Comparison of ENCODE assay signal across 8 cellular contexts in the genomic region with DNA sequence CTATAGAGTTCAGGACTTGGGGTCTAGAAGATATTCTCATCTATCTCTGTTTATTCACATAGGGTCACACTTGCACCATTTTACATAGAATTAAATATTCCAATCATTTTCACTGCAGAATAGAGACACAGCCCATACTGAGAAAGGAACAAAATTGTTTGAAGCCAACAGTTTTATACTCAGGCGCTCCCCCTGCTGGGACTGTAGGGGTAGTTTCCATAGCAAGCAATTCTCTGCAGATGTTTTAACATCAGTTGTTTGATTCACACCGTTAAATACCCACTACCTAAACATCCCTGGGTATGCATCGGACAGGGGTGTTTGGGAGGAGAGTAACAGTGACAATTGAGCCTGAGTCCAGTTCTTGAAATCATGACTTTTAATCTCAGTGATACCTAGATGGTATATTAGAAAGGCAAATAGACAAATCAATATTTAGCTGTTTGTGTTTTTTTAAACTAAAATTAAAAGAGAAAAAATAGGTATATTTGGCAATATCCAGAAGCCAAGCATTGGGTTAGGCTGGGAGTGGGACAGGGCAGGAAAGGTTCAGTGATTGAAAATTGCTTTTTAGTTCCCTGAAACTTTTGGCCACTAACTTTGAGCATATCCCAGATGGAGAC. TPM values are rescaled to one million over a fixed set of nuclear protein-coding genes. Genes with fewer than 3 reads are reported as not detected.
A peak's percentile ranks its signal among the peaks of the same experiment; 100 is the strongest.
DNase-seq lines count a peak whose midpoint lies in the region; ATAC-seq, FAIRE-seq and TF ChIP-seq lines count a peak whose summit lies in the region.

No MANE protein-coding gene starts in this region.

- no peaks in the 10 kb centered on the region for H3K9me3 ChIP-seq in spleen

- intact Hi-C loops in spleen (cut with DNase I; ENCODE audit: low total_unique reads), result loop anchor here (5.0 kb wide), 1 partner anchor 161 kb away; no protein-coding TSS in a partner anchor

- DNase-seq in GM10248 (ENCODE audit: extremely low spot score), result peak; percentile 40
- DNase-seq in NCI-H1105 (lab: John Stamatoyannopoulos, UW), result peak; percentile 10
- peak; percentile 31 for DNase-seq in activated CD8-positive, alpha-beta memory T cell treated with anti-CD3 and anti-CD28 coated beads, Interleukin-2, amount 50 U/mL, for 4 hours
- DNase-seq in foreskin fibroblast, result peak; percentile 12 to 65
- DNase-seq in spleen, result no peak
- DNase-seq in DMS79 treated with DMSO at 0.1 percent for 48 hours (lab: John Stamatoyannopoulos, UW), result no peak

- CTCF ChIA-PET in GM10248 (lab: Yijun Ruan, JAX), result interaction anchor here (0.6 to 4.2 kb wide), 12 partner anchors 8 to 160 kb away, joined by 3 to 25 read pairs (median 5); no protein-coding TSS in a partner anchor

- WGBS in spleen, 5 donors, result 8 to 25% (median 22%) methylated on average over 3 of the region's 3 CpGs

- no peak for TF ChIP-seq POLR2A in spleen (IDR thresholded peaks at IDR 0.05)

- H3K27me3 ChIP-seq in spleen (replicated peaks in 1 of 7), result peaks cover 0 to 7% (median 0%) of the 10 kb centered on the region in 7 donors

- TF ChIP-seq CTCF in GM10248 (IDR thresholded peaks at IDR 0.05; ENCODE audit: control extremely low read depth, extremely low read depth, low read depth, missing control alignments) (peak; percentile 36), foreskin fibroblast (IDR thresholded peaks at IDR 0.05; ENCODE audit: low read depth, low read length) (peak; percentile 55), spleen (IDR thresholded peaks at IDR 0.05 in 8 of 11, conservative IDR thresholded peaks at IDR 0.05 in 3 of 11) (peak in 8 of 11 experiments; percentile 22 to 63 (median 56))

- peak; percentile 40 for FAIRE-seq in A204.1 (lab: Jason Lieb, UNC)

- H3K27ac ChIP-seq in spleen, result no peak overlapping the region

- POLR2A ChIA-PET in GM10248 (lab: Yijun Ruan, JAX), result no interaction called here

- H3K4me3 ChIP-seq in foreskin fibroblast (ENCODE audit: low read depth in 1 of 2, low read length in 2 of 2), result no peak overlapping the region
- no peak overlapping the region for H3K4me3 ChIP-seq in spleen

- peaks cover 0 to 32% (median 0%) of the 10 kb centered on the region in 6 donors for H3K36me3 ChIP-seq in spleen

- ATAC-seq in GM21825 (IDR thresholded peaks at IDR 0.05; ENCODE audit: unreplicated experiment), result no peak

- no peaks in the 10 kb centered on the region for H3K4me1 ChIP-seq in spleen

RNA-seq across cellular contexts. Expression of a gene that starts 33.8 kb away (rescaled TPM):
- total RNA-seq in spleen, result 1 to 10 TPM; 1.4 to 4.3 (median 2.5) TPM
- under 1 TPM; 0.11 to 0.45 (median 0.20) TPM for polyA plus RNA-seq in spleen

Comparison
In these comparisons a context has a peak if more than half of its experiments do, and no peak if none do; other contexts are left out.
1. DNase-seq: peak in GM10248 (single experiment), NCI-H1105 (single experiment), activated CD8-positive, alpha-beta memory T cell treated with anti-CD3 and anti-CD28 coated beads, Interleukin-2, amount 50 U/mL, for 4 hours (single experiment) and foreskin fibroblast (2 of 2); none in spleen (single experiment) and DMS79 treated with DMSO at 0.1 percent for 48 hours (single experiment).
2. Peak in every context shown above with its lines, with median percentiles within 50 percentile points of each other: CTCF ChIP-seq.